In the genomic region with DNA sequence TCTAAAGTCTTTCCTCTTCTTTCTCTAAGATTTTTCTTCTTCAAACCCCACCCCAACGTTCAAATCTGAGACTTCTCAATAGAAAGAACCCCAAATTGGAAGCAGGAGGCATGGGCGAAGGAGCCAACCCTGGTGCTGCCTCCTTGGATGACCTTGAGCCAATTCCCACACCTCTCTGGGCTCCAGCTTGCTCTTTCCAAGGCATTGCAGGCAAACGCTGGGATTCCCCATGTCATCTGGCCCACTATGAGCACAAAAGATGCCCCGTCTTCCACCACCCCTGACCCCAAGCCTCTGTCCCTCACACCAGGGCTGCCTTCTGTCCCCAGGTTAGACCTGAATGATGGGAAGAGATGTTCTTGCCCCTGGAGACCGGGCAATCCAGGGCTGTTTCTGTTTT, we compare ENCODE assay signal across 26 cellular contexts.
"Had no signal": no experiment of that assay in that cellular context is flagged by ENCODE, and none has a peak within 500 bp of the region (broad histone marks: within the 10 kb centered on the region; RNA-seq: fewer than 3 reads in every experiment).

No MANE protein-coding gene starts in this region.

- H3K27ac ChIP-seq: brain microvascular endothelial cell, foreskin keratinocyte, gastrocnemius medialis, WERI-Rb-1 had no signal

- H3K27me3 ChIP-seq: brain microvascular endothelial cell, gastrocnemius medialis had no signal

- H3K27ac Mint-ChIP-seq: activated B cell treated with CpG ODN at 0.5 μM for 24 hours; activated CD8-positive, alpha-beta T cell treated with anti-CD3 and anti-CD28 coated beads for 36 hours; activated naive CD8-positive, alpha-beta T cell; activated T-helper 17 cell treated with anti-CD3 and anti-CD28 coated beads, Interleukin-2, amount 50 U/mL, for 72 hours; endodermal cell; T-helper 17 cell; T-helper 2 cell treated with Interferon-gamma antibody and Interleukin-4, amounts not matched to agents 5 μg/mL and 100 μg/mL, for 36 hours had no signal

- H3K4me1 Mint-ChIP-seq: activated B cell treated with CpG ODN at 0.5 μM for 24 hours; activated T-helper 17 cell treated with anti-CD3 and anti-CD28 coated beads, Interleukin-2, amount 50 U/mL, for 72 hours; central memory CD8-positive, alpha-beta T cell; endodermal cell had no signal

- H3K9me3 Mint-ChIP-seq: activated CD8-positive, alpha-beta T cell treated with anti-CD3 and anti-CD28 coated beads for 36 hours; endodermal cell; T-helper 2 cell treated with Interferon-gamma antibody and Interleukin-4, amounts not matched to agents 5 μg/mL and 100 μg/mL, for 36 hours had no signal

- H3K4me3 ChIP-seq: gastrocnemius medialis had no signal

- H3K4me3 Mint-ChIP-seq: activated B cell treated with CpG ODN at 0.5 μM for 24 hours; activated CD8-positive, alpha-beta T cell treated with anti-CD3 and anti-CD28 coated beads for 36 hours; activated naive CD8-positive, alpha-beta T cell; activated T-cell treated with anti-CD3 and anti-CD28 coated beads, Interleukin-2, amount 50 U/mL, for 4 hours; activated T-helper 17 cell treated with anti-CD3 and anti-CD28 coated beads, Interleukin-2, amount 50 U/mL, for 72 hours; central memory CD8-positive, alpha-beta T cell; endodermal cell; T-helper 17 cell; T-helper 2 cell treated with Interferon-gamma antibody and Interleukin-4, amounts not matched to agents 5 μg/mL and 100 μg/mL, for 36 hours had no signal

- H3K36me3 ChIP-seq: brain microvascular endothelial cell, gastrocnemius medialis, WERI-Rb-1 had no signal

- DNase-seq: activated B cell treated with CpG ODN at 0.5 μM for 24 hours; activated CD4-positive, alpha-beta T cell treated with anti-CD3 and anti-CD28 coated beads for 48 hours; activated CD4-positive, alpha-beta T cell treated with anti-CD3 and anti-CD28 coated beads, Interleukin-2, amount 50 U/mL, for 1 hour; activated CD4-positive, alpha-beta T cell treated with anti-CD3 and anti-CD28 coated beads, Interleukin-2, amount 50 U/mL, for 48 hours; activated CD8-positive, alpha-beta T cell treated with anti-CD3 and anti-CD28 coated beads for 36 hours; activated effector memory CD4-positive, alpha-beta T cell treated with Interleukin-2 at 50 U/mL for 16 hours; activated gamma-delta T cell treated with Interleukin-2 at 50 U/mL for 16 hours; activated naive CD4-positive, alpha-beta T cell treated with anti-CD3 and anti-CD28 coated beads, Interleukin-2, amount 50 U/mL, for 16 hours; activated naive CD4-positive, alpha-beta T cell treated with Interleukin-2 at 50 U/mL for 16 hours; activated T-cell treated with anti-CD3 and anti-CD28 coated beads, Interleukin-2, amount 50 U/mL, for 4 hours; amniotic stem cell; anterior cingulate cortex; brain microvascular endothelial cell; effector memory CD4-positive, alpha-beta T cell; endodermal cell; foreskin keratinocyte; gastrocnemius medialis; glutamatergic neuron; T-helper 1 cell; T-helper 17 cell; T1000; WERI-Rb-1 had no signal

- H3K9me3 ChIP-seq: gastrocnemius medialis had no signal

- H3K4me1 ChIP-seq: foreskin keratinocyte, gastrocnemius medialis had no signal
